ENCODE assay signal across 23 cellular contexts in the genomic region with DNA sequence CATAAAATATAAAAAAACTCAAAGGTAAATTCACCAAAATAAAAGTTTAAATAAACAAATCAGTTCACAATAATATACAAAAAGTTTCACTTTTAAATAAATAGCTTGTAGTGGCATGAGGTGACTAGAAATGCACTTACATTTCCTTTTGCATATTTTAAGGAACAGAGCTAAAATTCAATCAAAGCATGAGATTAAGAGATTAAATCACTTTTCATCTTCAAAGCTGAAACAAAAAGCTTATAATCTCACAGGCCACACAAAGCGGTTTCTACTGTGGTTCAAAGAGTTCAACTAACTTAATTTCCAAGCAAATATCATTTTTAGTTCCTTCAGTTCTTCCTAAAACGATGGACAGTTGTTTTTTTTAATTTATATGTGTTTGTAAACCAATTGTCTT.
"Had no signal": no experiment of that assay in that cellular context is flagged by ENCODE, and none has a peak within 500 bp of the region (broad histone marks: within the 10 kb centered on the region; RNA-seq: fewer than 3 reads in every experiment).

No MANE protein-coding gene starts in this region.

- H3K36me3 ChIP-seq: esophagus muscularis mucosa, left lung, prostate gland, thyroid gland had no signal

- H3K4me1 ChIP-seq: foreskin keratinocyte, prostate gland, thyroid gland had no signal

- FAIRE-seq: endothelial cell of umbilical vein, urothelium cell line had no signal

- DNase-seq: dermis blood vessel endothelial cell; effector memory CD4-positive, alpha-beta T cell; foreskin keratinocyte; heart left ventricle; left cardiac atrium; left lung; stimulated activated CD4-positive, alpha-beta T cell treated with anti-CD3 and anti-CD28 coated beads, Interleukin-2, amount 100 ng/mL, for 24 hours; stimulated activated CD4-positive, alpha-beta T cell treated with anti-CD3 and anti-CD28 coated beads, Interleukin-4, amount 100 ng/mL, for 24 hours; stimulated activated naive CD4-positive, alpha-beta T cell treated with Interleukin-2 at 50 U/mL for 16 hours; stomach; thyroid gland; upper lobe of left lung had no signal

- ATAC-seq: foreskin keratinocyte; gastroesophageal sphincter; heart left ventricle; left cardiac atrium; left lung; natural killer cell treated with Interleukin-12 subunit alpha and Interleukin-12 subunit beta and Interleukin-15 and Interleukin-18, amount 100 ng/mL, for 72 hours; sciatic nerve; stimulated activated effector memory CD8-positive, alpha-beta T cell treated with anti-CD3 and anti-CD28 coated beads, Interleukin-12 subunit alpha, Interleukin-12 subunit beta, amount 100 ng/mL, for 72 hours had no signal

- H3K27ac ChIP-seq: coronary artery, esophagus muscularis mucosa, foreskin keratinocyte, gastroesophageal sphincter, heart left ventricle, hepatocyte, left lung, prostate gland, right atrium auricular region, stomach, thyroid gland, upper lobe of left lung had no signal

- H3K4me3 ChIP-seq: coronary artery, esophagus muscularis mucosa, gastroesophageal sphincter, heart left ventricle, hepatocyte, left lung, prostate gland, right atrium auricular region, stomach, thyroid gland, upper lobe of left lung had no signal

- H3K27me3 ChIP-seq: esophagus muscularis mucosa, foreskin keratinocyte, gastroesophageal sphincter, heart left ventricle, hepatocyte, left lung, right atrium auricular region, stomach, thyroid gland, upper lobe of left lung had no signal

- H3K9me3 ChIP-seq: esophagus muscularis mucosa, gastroesophageal sphincter, heart left ventricle, left lung, prostate gland, right atrium auricular region, stomach, thyroid gland, upper lobe of left lung had no signal
